1 cellular context compared by ENCODE assay signal in the genomic region with DNA sequence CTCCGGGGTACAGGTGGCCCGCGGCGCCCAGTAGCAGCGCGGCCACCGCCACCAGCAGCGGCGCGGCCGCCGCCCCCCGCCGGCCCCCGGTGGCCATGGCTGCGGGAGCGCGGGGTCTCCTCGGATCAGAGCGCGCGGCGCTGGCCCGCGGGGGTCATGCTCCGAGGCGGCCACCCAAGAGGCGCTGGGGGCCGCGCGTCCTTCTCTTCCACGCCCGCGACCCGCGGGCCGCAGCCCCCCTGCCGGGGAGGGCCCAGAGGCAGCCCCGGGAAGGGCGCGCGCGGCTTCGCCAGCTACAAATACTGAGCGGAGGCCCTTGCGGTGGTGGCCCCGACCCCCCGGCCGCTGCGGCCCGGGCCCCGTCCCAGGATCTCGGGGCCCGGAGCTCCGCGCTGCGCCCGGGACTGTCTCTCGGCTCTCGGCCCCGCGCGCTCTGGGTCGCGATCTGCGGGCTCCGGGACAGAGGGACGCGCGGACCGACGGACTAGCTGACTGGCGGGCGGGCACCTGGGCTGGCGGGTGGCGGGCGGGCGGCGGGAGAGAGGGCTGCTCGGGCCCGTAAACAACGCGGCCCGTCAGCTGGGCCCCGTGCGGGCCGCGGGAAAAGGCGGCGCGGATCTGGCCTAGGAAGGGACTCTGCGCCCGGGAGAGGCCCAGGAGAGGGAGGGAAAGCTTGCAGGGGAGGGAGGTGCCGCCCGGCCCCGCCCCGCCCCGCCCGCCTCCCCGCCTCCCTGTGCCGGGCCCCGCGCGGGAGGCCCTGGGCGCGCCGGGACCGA.
TF ChIP-seq lines count a peak whose summit lies in the region.

A gene (minus strand): TSS at position 620 of the 776 bp plus-strand sequence. CDS start 523 bp downstream, at position 97.

TF ChIP-seq in HepG2, 621 proteins besides CTCF, POLR2A, EP300 and RAD21 (continued from another document and continues in another):
- TF ChIP-seq, protein P1, sequence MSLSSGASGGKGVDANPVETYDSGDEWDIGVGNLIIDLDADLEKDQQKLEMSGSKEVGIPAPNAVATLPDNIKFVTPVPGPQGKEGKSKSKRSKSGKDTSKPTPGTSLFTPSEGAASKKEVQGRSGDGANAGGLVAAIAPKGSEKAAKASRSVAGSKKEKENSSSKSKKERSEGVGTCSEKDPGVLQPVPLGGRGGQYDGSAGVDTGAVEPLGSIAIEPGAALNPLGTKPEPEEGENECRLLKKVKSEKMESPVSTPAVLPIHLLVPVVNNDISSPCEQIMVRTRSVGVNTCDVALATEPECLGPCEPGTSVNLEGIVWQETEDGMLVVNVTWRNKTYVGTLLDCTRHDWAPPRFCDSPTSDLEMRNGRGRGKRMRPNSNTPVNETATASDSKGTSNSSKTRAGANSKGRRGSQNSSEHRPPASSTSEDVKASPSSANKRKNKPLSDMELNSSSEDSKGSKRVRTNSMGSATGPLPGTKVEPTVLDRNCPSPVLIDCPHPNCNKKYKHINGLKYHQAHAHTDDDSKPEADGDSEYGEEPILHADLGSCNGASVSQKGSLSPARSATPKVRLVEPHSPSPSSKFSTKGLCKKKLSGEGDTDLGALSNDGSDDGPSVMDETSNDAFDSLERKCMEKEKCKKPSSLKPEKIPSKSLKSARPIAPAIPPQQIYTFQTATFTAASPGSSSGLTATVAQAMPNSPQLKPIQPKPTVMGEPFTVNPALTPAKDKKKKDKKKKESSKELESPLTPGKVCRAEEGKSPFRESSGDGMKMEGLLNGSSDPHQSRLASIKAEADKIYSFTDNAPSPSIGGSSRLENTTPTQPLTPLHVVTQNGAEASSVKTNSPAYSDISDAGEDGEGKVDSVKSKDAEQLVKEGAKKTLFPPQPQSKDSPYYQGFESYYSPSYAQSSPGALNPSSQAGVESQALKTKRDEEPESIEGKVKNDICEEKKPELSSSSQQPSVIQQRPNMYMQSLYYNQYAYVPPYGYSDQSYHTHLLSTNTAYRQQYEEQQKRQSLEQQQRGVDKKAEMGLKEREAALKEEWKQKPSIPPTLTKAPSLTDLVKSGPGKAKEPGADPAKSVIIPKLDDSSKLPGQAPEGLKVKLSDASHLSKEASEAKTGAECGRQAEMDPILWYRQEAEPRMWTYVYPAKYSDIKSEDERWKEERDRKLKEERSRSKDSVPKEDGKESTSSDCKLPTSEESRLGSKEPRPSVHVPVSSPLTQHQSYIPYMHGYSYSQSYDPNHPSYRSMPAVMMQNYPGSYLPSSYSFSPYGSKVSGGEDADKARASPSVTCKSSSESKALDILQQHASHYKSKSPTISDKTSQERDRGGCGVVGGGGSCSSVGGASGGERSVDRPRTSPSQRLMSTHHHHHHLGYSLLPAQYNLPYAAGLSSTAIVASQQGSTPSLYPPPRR (CRISPR knock-in tag; IDR thresholded peaks at IDR 0.05; ENCODE audit: borderline replicate concordance) = no peak
- TF ChIP-seq HIVEP1 (CRISPR knock-in tag; IDR thresholded peaks at IDR 0.05) (no peak), ZNF782 (CRISPR knock-in tag; IDR thresholded peaks at IDR 0.05; ENCODE audit: borderline replicate concordance) (no peak), ZNF143 (CRISPR knock-in tag; IDR thresholded peaks at IDR 0.05) (no peak), SOX5 (CRISPR knock-in tag; IDR thresholded peaks at IDR 0.05; ENCODE audit: borderline replicate concordance) (peak; percentile 46; the same call in 1 of the 2 replicates), SMAD9 (CRISPR knock-in tag; IDR thresholded peaks at IDR 0.05) (no peak), ELF4 (CRISPR knock-in tag; IDR thresholded peaks at IDR 0.05; ENCODE audit: borderline replicate concordance) (no peak), ZFP1 (CRISPR knock-in tag; IDR thresholded peaks at IDR 0.05) (no peak), ETV6 (CRISPR knock-in tag; conservative IDR thresholded peaks at IDR 0.05) (0 out of 2 replicates have a peak, but pooled peaks have one; percentile 33), EHMT2 (IDR thresholded peaks at IDR 0.05; ENCODE audit: borderline replicate concordance, low read depth, low read length) (no peak), CCDC6 (CRISPR knock-in tag; IDR thresholded peaks at IDR 0.05) (0 out of 2 replicates have a peak, but pooled peaks have one; percentile 35), ZNF549 (CRISPR knock-in tag; IDR thresholded peaks at IDR 0.05) (no peak), TBP (CRISPR knock-in tag; IDR thresholded peaks at IDR 0.05) (no peak), ZNF761 (CRISPR knock-in tag; conservative IDR thresholded peaks at IDR 0.05) (no peak), MAF1 (CRISPR knock-in tag; IDR thresholded peaks at IDR 0.05; ENCODE audit: borderline replicate concordance) (0 out of 2 replicates have a peak, but pooled peaks have one; percentile 9), ZNF678 (CRISPR knock-in tag; IDR thresholded peaks at IDR 0.05) (no peak), KLF16 (CRISPR knock-in tag; IDR thresholded peaks at IDR 0.05) (peak in 1 of 2 experiments; percentile 67; a peak in 2 of 4 replicates), ISL2 (CRISPR knock-in tag; IDR thresholded peaks at IDR 0.05) (peak; percentile 62), RNF2 (conservative IDR thresholded peaks at IDR 0.05; ENCODE audit: low read depth) (no peak), RAD51 (IDR thresholded peaks at IDR 0.05; ENCODE audit: borderline replicate concordance) (no peak)
- TF ChIP-seq, protein P2, sequence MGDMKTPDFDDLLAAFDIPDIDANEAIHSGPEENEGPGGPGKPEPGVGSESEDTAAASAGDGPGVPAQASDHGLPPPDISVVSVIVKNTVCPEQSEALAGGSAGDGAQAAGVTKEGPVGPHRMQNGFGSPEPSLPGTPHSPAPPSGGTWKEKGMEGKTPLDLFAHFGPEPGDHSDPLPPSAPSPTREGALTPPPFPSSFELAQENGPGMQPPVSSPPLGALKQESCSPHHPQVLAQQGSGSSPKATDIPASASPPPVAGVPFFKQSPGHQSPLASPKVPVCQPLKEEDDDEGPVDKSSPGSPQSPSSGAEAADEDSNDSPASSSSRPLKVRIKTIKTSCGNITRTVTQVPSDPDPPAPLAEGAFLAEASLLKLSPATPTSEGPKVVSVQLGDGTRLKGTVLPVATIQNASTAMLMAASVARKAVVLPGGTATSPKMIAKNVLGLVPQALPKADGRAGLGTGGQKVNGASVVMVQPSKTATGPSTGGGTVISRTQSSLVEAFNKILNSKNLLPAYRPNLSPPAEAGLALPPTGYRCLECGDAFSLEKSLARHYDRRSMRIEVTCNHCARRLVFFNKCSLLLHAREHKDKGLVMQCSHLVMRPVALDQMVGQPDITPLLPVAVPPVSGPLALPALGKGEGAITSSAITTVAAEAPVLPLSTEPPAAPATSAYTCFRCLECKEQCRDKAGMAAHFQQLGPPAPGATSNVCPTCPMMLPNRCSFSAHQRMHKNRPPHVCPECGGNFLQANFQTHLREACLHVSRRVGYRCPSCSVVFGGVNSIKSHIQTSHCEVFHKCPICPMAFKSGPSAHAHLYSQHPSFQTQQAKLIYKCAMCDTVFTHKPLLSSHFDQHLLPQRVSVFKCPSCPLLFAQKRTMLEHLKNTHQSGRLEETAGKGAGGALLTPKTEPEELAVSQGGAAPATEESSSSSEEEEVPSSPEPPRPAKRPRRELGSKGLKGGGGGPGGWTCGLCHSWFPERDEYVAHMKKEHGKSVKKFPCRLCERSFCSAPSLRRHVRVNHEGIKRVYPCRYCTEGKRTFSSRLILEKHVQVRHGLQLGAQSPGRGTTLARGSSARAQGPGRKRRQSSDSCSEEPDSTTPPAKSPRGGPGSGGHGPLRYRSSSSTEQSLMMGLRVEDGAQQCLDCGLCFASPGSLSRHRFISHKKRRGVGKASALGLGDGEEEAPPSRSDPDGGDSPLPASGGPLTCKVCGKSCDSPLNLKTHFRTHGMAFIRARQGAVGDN (CRISPR knock-in tag; IDR thresholded peaks at IDR 0.05) = no peak
- TF ChIP-seq, protein P3, sequence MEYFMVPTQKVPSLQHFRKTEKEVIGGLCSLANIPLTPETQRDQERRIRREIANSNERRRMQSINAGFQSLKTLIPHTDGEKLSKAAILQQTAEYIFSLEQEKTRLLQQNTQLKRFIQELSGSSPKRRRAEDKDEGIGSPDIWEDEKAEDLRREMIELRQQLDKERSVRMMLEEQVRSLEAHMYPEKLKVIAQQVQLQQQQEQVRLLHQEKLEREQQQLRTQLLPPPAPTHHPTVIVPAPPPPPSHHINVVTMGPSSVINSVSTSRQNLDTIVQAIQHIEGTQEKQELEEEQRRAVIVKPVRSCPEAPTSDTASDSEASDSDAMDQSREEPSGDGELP (IDR thresholded peaks at IDR 0.05; ENCODE audit: borderline replicate concordance, low read depth) = peak; percentile 97
- TF ChIP-seq, protein P4, sequence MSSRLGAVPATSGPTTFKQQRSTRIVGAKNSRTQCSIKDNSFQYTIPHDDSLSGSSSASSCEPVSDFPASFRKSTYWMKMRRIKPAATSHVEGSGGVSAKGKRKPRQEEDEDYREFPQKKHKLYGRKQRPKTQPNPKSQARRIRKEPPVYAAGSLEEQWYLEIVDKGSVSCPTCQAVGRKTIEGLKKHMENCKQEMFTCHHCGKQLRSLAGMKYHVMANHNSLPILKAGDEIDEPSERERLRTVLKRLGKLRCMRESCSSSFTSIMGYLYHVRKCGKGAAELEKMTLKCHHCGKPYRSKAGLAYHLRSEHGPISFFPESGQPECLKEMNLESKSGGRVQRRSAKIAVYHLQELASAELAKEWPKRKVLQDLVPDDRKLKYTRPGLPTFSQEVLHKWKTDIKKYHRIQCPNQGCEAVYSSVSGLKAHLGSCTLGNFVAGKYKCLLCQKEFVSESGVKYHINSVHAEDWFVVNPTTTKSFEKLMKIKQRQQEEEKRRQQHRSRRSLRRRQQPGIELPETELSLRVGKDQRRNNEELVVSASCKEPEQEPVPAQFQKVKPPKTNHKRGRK (CRISPR knock-in tag; IDR thresholded peaks at IDR 0.05) = no peak
- TF ChIP-seq, protein P5, sequence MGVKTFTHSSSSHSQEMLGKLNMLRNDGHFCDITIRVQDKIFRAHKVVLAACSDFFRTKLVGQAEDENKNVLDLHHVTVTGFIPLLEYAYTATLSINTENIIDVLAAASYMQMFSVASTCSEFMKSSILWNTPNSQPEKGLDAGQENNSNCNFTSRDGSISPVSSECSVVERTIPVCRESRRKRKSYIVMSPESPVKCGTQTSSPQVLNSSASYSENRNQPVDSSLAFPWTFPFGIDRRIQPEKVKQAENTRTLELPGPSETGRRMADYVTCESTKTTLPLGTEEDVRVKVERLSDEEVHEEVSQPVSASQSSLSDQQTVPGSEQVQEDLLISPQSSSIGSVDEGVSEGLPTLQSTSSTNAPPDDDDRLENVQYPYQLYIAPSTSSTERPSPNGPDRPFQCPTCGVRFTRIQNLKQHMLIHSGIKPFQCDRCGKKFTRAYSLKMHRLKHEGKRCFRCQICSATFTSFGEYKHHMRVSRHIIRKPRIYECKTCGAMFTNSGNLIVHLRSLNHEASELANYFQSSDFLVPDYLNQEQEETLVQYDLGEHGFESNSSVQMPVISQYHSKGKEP (CRISPR knock-in tag; IDR thresholded peaks at IDR 0.05) = no peak; the same call in 1 of the 2 replicates
- TF ChIP-seq, protein P6, sequence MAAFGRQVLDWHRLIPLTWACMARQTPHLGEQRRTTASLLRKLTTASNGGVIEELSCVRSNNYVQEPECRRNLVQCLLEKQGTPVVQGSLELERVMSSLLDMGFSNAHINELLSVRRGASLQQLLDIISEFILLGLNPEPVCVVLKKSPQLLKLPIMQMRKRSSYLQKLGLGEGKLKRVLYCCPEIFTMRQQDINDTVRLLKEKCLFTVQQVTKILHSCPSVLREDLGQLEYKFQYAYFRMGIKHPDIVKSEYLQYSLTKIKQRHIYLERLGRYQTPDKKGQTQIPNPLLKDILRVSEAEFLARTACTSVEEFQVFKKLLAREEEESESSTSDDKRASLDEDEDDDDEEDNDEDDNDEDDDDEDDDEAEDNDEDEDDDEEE (CRISPR knock-in tag; IDR thresholded peaks at IDR 0.05) = no peak
- TF ChIP-seq, protein P7, sequence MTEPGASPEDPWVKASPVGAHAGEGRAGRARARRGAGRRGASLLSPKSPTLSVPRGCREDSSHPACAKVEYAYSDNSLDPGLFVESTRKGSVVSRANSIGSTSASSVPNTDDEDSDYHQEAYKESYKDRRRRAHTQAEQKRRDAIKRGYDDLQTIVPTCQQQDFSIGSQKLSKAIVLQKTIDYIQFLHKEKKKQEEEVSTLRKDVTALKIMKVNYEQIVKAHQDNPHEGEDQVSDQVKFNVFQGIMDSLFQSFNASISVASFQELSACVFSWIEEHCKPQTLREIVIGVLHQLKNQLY (CRISPR knock-in tag; IDR thresholded peaks at IDR 0.05) = no peak
- TF ChIP-seq, protein P8, sequence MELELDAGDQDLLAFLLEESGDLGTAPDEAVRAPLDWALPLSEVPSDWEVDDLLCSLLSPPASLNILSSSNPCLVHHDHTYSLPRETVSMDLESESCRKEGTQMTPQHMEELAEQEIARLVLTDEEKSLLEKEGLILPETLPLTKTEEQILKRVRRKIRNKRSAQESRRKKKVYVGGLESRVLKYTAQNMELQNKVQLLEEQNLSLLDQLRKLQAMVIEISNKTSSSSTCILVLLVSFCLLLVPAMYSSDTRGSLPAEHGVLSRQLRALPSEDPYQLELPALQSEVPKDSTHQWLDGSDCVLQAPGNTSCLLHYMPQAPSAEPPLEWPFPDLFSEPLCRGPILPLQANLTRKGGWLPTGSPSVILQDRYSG (CRISPR knock-in tag; IDR thresholded peaks at IDR 0.05) = no peak
- TF ChIP-seq, protein P9, sequence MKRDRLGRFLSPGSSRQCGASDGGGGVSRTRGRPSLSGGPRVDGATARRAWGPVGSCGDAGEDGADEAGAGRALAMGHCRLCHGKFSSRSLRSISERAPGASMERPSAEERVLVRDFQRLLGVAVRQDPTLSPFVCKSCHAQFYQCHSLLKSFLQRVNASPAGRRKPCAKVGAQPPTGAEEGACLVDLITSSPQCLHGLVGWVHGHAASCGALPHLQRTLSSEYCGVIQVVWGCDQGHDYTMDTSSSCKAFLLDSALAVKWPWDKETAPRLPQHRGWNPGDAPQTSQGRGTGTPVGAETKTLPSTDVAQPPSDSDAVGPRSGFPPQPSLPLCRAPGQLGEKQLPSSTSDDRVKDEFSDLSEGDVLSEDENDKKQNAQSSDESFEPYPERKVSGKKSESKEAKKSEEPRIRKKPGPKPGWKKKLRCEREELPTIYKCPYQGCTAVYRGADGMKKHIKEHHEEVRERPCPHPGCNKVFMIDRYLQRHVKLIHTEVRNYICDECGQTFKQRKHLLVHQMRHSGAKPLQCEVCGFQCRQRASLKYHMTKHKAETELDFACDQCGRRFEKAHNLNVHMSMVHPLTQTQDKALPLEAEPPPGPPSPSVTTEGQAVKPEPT (CRISPR knock-in tag; IDR thresholded peaks at IDR 0.05; ENCODE audit: low read depth) = no peak
- TF ChIP-seq, protein P10, sequence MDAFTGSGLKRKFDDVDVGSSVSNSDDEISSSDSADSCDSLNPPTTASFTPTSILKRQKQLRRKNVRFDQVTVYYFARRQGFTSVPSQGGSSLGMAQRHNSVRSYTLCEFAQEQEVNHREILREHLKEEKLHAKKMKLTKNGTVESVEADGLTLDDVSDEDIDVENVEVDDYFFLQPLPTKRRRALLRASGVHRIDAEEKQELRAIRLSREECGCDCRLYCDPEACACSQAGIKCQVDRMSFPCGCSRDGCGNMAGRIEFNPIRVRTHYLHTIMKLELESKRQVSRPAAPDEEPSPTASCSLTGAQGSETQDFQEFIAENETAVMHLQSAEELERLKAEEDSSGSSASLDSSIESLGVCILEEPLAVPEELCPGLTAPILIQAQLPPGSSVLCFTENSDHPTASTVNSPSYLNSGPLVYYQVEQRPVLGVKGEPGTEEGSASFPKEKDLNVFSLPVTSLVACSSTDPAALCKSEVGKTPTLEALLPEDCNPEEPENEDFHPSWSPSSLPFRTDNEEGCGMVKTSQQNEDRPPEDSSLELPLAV (CRISPR knock-in tag; conservative IDR thresholded peaks at IDR 0.05; ENCODE audit: low read depth) = no peak
